ENCODE assay signal across 8 cellular contexts in genomic region chr2:73984922-73985317, GRCh38. TPM values are rescaled to one million over a fixed set of nuclear protein-coding genes. Genes with fewer than 3 reads are reported as not detected.
A peak's percentile ranks its signal among the peaks of the same experiment; 100 is the strongest.
DNase-seq lines count a peak whose midpoint lies in the region; ATAC-seq and TF ChIP-seq lines count a peak whose summit lies in the region.

No MANE protein-coding gene starts in this region.

- CTCF ChIA-PET in activated CD4-positive, alpha-beta memory T cell treated with anti-CD3 and anti-CD28 coated beads for 36 hours (lab: Charles Lee): interaction anchor here (3.8 kb wide), 1 partner anchor 160 kb away, joined by 32 read pairs; no protein-coding TSS in a partner anchor

- no peak overlapping the region for H3K4me3 Mint-ChIP-seq in activated CD4-positive, alpha-beta memory T cell treated with anti-CD3 and anti-CD28 coated beads for 36 hours
- no peak overlapping the region for H3K4me3 Mint-ChIP-seq in progenitor cell of endocrine pancreas (ENCODE audit: low read depth)

- H3K36me3 ChIP-seq in esophagus (ENCODE audit: control insufficient read depth in 2 of 2, insufficient read depth in 2 of 2, low read length in 1 of 2): no peaks in the 10 kb centered on the region

- no peak overlapping the region for H3K27ac Mint-ChIP-seq in activated CD4-positive, alpha-beta memory T cell treated with anti-CD3 and anti-CD28 coated beads for 36 hours
- H3K27ac Mint-ChIP-seq in progenitor cell of endocrine pancreas: no peak overlapping the region

- TF ChIP-seq CTCF in progenitor cell of endocrine pancreas (IDR thresholded peaks at IDR 0.05; ENCODE audit: unreplicated experiment): no peak
- no peak for TF ChIP-seq CTCF in foreskin keratinocyte (conservative IDR thresholded peaks at IDR 0.05)

- ATAC-seq in GM19324 (IDR thresholded peaks at IDR 0.05; ENCODE audit: low FRiP score, unreplicated experiment) (peak; percentile 19), foreskin keratinocyte (no peak)

- H3K36me3 Mint-ChIP-seq in activated CD4-positive, alpha-beta memory T cell treated with anti-CD3 and anti-CD28 coated beads for 36 hours: peaks cover 23% of the 10 kb centered on the region
- peaks cover 11% of the 10 kb centered on the region for H3K36me3 Mint-ChIP-seq in progenitor cell of endocrine pancreas (ENCODE audit: insufficient read depth)

- peaks cover 72% of the 10 kb centered on the region for H3K4me1 Mint-ChIP-seq in activated CD4-positive, alpha-beta memory T cell treated with anti-CD3 and anti-CD28 coated beads for 36 hours (ENCODE audit: low read depth)
- H3K4me1 Mint-ChIP-seq in progenitor cell of endocrine pancreas (ENCODE audit: low read depth): peaks cover 68% of the 10 kb centered on the region

- DNase-seq in CMK (ENCODE audit: low read depth): peak; percentile 50
- peak; percentile 69 for DNase-seq in HuH-7 (ENCODE audit: low spot score)
- DNase-seq in activated CD4-positive, alpha-beta memory T cell treated with anti-CD3 and anti-CD28 coated beads for 36 hours: peak; percentile 69
- peak; percentile 52 for DNase-seq in progenitor cell of endocrine pancreas (ENCODE audit: low spot score, unreplicated experiment)
- DNase-seq in inferior parietal cortex (ENCODE audit: extremely low spot score): no peak
- DNase-seq in foreskin keratinocyte: no peak

- intact Hi-C loops in activated CD4-positive, alpha-beta memory T cell treated with anti-CD3 and anti-CD28 coated beads for 36 hours (cut with micrococcal nuclease): no loop called here

- H3K27me3 ChIP-seq in esophagus (ENCODE audit: control insufficient read depth in 1 of 2, insufficient read depth in 2 of 2, low read length in 2 of 2) (no peaks in the 10 kb centered on the region), foreskin keratinocyte (no peaks in the 10 kb centered on the region)

- H3K4me3 ChIP-seq in esophagus (ENCODE audit: low read depth in 1 of 2, low read length in 2 of 2): peak overlapping the region; percentile 71 to 90

- POLR2A ChIA-PET in activated CD4-positive, alpha-beta memory T cell treated with anti-CD3 and anti-CD28 coated beads for 36 hours (lab: Charles Lee): interaction anchor here (1.1 to 3.2 kb wide), 7 partner anchors 9 to 214 kb away, joined by 3 to 11 read pairs (median 4); partner anchors contain the start of genes DGUOK and STAMBP

- WGBS in esophagus, 2 donors: 0 to 1% methylated on average over 7 to 55 of the region's 60 CpGs

- H3K27me3 Mint-ChIP-seq in activated CD4-positive, alpha-beta memory T cell treated with anti-CD3 and anti-CD28 coated beads for 36 hours: no peaks in the 10 kb centered on the region
- peaks cover 10% of the 10 kb centered on the region for H3K27me3 Mint-ChIP-seq in progenitor cell of endocrine pancreas

- no peaks in the 10 kb centered on the region for H3K9me3 ChIP-seq in esophagus (ENCODE audit: control insufficient read depth in 2 of 2, insufficient read depth in 1 of 2, low read depth in 1 of 2, low read length in 1 of 2)

- peak overlapping the region; percentile 87 to 97 for H3K27ac ChIP-seq in esophagus (ENCODE audit: low read depth in 2 of 2, low read length in 1 of 2)
- H3K27ac ChIP-seq in foreskin keratinocyte: no peak overlapping the region

- H3K4me1 ChIP-seq in esophagus (ENCODE audit: control insufficient read depth in 2 of 2, insufficient read depth in 2 of 2, low read length in 1 of 2) (peaks cover 20 to 33% of the 10 kb centered on the region in 2 donors), foreskin keratinocyte (peaks cover 17% of the 10 kb centered on the region)

- H3K9me3 Mint-ChIP-seq in activated CD4-positive, alpha-beta memory T cell treated with anti-CD3 and anti-CD28 coated beads for 36 hours: no peaks in the 10 kb centered on the region
- H3K9me3 Mint-ChIP-seq in progenitor cell of endocrine pancreas (ENCODE audit: low read depth): no peaks in the 10 kb centered on the region

RNA-seq across cellular contexts. Expression of gene TET3, which starts 0.2 kb away (rescaled TPM):
- 10 to 100 TPM; 10.5 to 11.8 TPM for total RNA-seq in activated CD4-positive, alpha-beta memory T cell treated with anti-CD3 and anti-CD28 coated beads for 36 hours
- polyA plus RNA-seq in esophagus (1 to 10 TPM; 4.5 to 6.7 TPM), foreskin keratinocyte (0.76 and 0.85 TPM in 2 replicates)
- total RNA-seq in progenitor cell of endocrine pancreas (38.2 and 40.7 TPM in 2 replicates), foreskin keratinocyte (5.2 and 5.5 TPM in 2 replicates)

RNA-seq across cellular contexts. Expression of gene DGUOK, which starts 58.2 kb away (rescaled TPM):
- total RNA-seq in activated CD4-positive, alpha-beta memory T cell treated with anti-CD3 and anti-CD28 coated beads for 36 hours: 100 to 1,000 TPM; 101 to 102 TPM
- polyA plus RNA-seq in esophagus: 10 to 100 TPM; 42.8 to 45.6 TPM
- 63.8 and 66.9 TPM in 2 replicates for total RNA-seq in progenitor cell of endocrine pancreas
- 87.6 and 89.1 TPM in 2 replicates for total RNA-seq in foreskin keratinocyte
- 141 and 144 TPM in 2 replicates for polyA plus RNA-seq in foreskin keratinocyte

Comparison
In these comparisons a context has a peak if more than half of its experiments do, and no peak if none do; other contexts are left out.
1. DNase-seq: peak in CMK (single experiment), HuH-7 (single experiment), activated CD4-positive, alpha-beta memory T cell treated with anti-CD3 and anti-CD28 coated beads for 36 hours (single experiment) and progenitor cell of endocrine pancreas (single experiment); none in inferior parietal cortex (single experiment) and foreskin keratinocyte (0 of 2).